6 cellular contexts compared by ENCODE assay signal in the genomic region with DNA sequence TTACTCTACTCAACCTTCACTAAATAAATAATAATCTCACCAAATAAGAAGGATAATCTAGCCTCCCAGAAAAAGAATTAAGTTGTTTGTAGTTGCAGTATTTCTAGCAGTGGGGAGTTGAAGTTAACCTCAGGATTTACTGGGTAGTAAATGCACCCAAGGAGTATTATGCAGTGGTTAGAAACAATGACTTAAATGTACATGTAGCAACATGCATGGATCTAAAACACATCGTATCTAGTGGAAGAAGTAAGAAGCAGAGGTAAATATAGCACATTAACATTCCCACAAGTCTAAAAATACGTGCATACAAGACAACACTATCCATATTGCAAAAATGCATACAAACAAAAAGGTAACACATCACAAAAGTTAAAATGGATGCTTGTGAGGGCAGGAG. TPM values are rescaled to one million over a fixed set of nuclear protein-coding genes. Genes with fewer than 3 reads are reported as not detected.
"Had no signal": no experiment of that assay in that cellular context is flagged by ENCODE, and none has a peak within 500 bp of the region (broad histone marks: within the 10 kb centered on the region; RNA-seq: fewer than 3 reads in every experiment).

No MANE protein-coding gene starts in this region.

- ATAC-seq: HepG2 had no signal

- H3K4me2 ChIP-seq: GM23338 had no signal

- H3K27ac ChIP-seq: HL-60 had no signal

- H3K4me3 ChIP-seq: GM23338 had no signal

- DNase-seq: H9, HCEC 1CT had no signal

RNA-seq across cellular contexts. Expression of a gene that starts 44.2 kb away (rescaled TPM):
- polyA plus RNA-seq: IgD-negative memory B cell had no signal
